Comparison of ENCODE assay signal across 18 cellular contexts in the genomic region with DNA sequence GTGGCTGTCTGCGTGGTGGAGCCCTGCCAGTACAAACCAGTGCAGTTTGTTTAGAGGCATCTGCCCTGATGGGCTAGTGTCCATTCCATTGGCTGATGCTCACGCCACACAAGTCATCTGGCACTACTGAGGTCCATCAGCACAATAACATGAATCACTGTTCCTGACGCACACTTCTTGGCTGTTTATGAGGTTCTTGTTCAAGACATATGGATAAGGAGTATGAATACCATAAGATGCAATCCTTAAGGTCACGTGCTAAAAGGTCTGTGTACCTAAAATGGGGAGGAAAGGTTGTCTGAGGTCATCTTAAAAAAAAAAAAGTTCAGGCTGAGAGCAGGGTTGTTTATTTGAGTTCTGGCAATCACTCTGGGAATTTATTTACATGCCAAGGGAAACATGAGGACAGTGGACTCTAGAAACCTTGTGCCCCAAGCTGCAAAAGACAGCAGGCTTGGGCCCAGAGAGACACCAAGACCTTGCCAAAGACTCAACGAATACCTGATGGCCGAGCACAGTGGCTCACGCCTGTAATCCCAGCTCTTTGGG. TPM values are rescaled to one million over a fixed set of nuclear protein-coding genes. Genes with fewer than 3 reads are reported as not detected.
DNase-seq lines count a peak whose midpoint lies in the region; ATAC-seq, FAIRE-seq and TF ChIP-seq lines count a peak whose summit lies in the region.
"Had no signal": no experiment of that assay in that cellular context is flagged by ENCODE, and none has a peak within 500 bp of the region (broad histone marks: within the 10 kb centered on the region; RNA-seq: fewer than 3 reads in every experiment).

No MANE protein-coding gene starts in this region.

- no peaks in the 10 kb centered on the region for H3K36me3 Mint-ChIP-seq in nephron progenitor cell (ENCODE audit: low read depth)
- H3K36me3 Mint-ChIP-seq: stimulated activated effector memory CD8-positive, alpha-beta T cell treated with anti-CD3 and anti-CD28 coated beads, Interleukin-12 subunit alpha, Interleukin-12 subunit beta, amount 100 ng/mL, for 72 hours had no signal

- no peaks in the 10 kb centered on the region for H4K20me1 ChIP-seq in HepG2 (ENCODE audit: insufficient read depth, low read length)

- no peak for TF ChIP-seq CTCF in cardiac fibroblast (IDR thresholded peaks at IDR 0.05; ENCODE audit: low read depth, low read length)
- TF ChIP-seq CTCF in HepG2 (CRISPR knock-in tag; IDR thresholded peaks at IDR 0.05) = no peak
- no peak for TF ChIP-seq CTCF in GM13976 (IDR thresholded peaks at IDR 0.05; ENCODE audit: borderline replicate concordance, control extremely low read depth, extremely low read depth, insufficient read depth, missing control alignments)
- TF ChIP-seq CTCF in nephron progenitor cell (IDR thresholded peaks at IDR 0.05) = no peak

- H3K4me3 ChIP-seq in cardiac fibroblast (replicated peaks in 1 of 2; ENCODE audit: low read depth in 2 of 2, low read length in 2 of 2) (no peak overlapping the region), HepG2 (replicated peaks in 1 of 3; ENCODE audit: insufficient read depth in 1 of 3, low read depth in 2 of 3, low read length in 3 of 3) (no peak overlapping the region)

- CTCF ChIA-PET in HepG2 (lab: Yijun Ruan, JAX; ENCODE audit: low intra/inter-chr PET ratio, low total read pairs) = no interaction called here

- H2AFZ ChIP-seq in HepG2 (ENCODE audit: low read length) = no peak overlapping the region

- POLR2A ChIA-PET in HepG2 (lab: Yijun Ruan, JAX) = no interaction called here

- no peaks in the 10 kb centered on the region for H3K27me3 ChIP-seq in HepG2 (ENCODE audit: control insufficient read depth in 1 of 2, insufficient read depth in 2 of 2, low read length in 2 of 2)

- WGBS in HepG2 (ENCODE audit: low lambda C conversion rate) = 15% methylated on average over 7 of the region's 7 CpGs

- H3K36me3 ChIP-seq in HepG2 (replicated peaks in 1 of 2; ENCODE audit: control insufficient read depth in 1 of 2, insufficient read depth in 2 of 2, low read length in 2 of 2) = no peaks in the 10 kb centered on the region

- H3K9me3 ChIP-seq in HepG2 (ENCODE audit: low read length) = no peaks in the 10 kb centered on the region

- TF ChIP-seq EP300 in HepG2 (IDR thresholded peaks at IDR 0.05; ENCODE audit: low read depth in 2 of 2, low read length in 2 of 2) = peak in 1 of 2 experiments; percentile 43; a peak in 1 of 4 replicates
- no peak for TF ChIP-seq EP300 in HepG2 (CRISPR knock-in tag; IDR thresholded peaks at IDR 0.05; ENCODE audit: borderline replicate concordance)

- H3K27ac Mint-ChIP-seq in nephron progenitor cell = no peak overlapping the region
- H3K27ac Mint-ChIP-seq: activated T-helper 17 cell treated with anti-CD3 and anti-CD28 coated beads, Interleukin-2, amount 50 U/mL, for 72 hours; effector memory CD8-positive, alpha-beta T cell; stimulated activated effector memory CD8-positive, alpha-beta T cell treated with anti-CD3 and anti-CD28 coated beads, Interleukin-12 subunit alpha, Interleukin-12 subunit beta, amount 100 ng/mL, for 72 hours had no signal

- peak overlapping the region; percentile 25; the same call in 1 of the 2 replicates for H3K4me2 ChIP-seq in HepG2 (ENCODE audit: low read depth, low read length)
- H3K4me2 ChIP-seq: KMS-11 had no signal

- intact Hi-C loops in HepG2 (cut with micrococcal nuclease; ENCODE audit: unreplicated experiment) = no loop called here

- H3K27ac ChIP-seq in HepG2 (ENCODE audit: extremely low read length, insufficient read depth, low read length) = no peak overlapping the region
- H3K27ac ChIP-seq: KMS-11 had no signal

- BruUV-seq in HepG2 (replicated peaks; lab: Mats Ljungman, UMichigan) = no TSS peak

- peaks cover 6% of the 10 kb centered on the region for H3K27me3 Mint-ChIP-seq in nephron progenitor cell (ENCODE audit: low read depth, poor library complexity)
- H3K27me3 Mint-ChIP-seq: activated T-helper 17 cell treated with anti-CD3 and anti-CD28 coated beads, Interleukin-2, amount 50 U/mL, for 72 hours had no signal

- ATAC-seq in HepG2 = peak; percentile 74
- ATAC-seq: activated T-helper 17 cell treated with anti-CD3 and anti-CD28 coated beads, Interleukin-2, amount 50 U/mL, for 72 hours; effector memory CD8-positive, alpha-beta T cell; stimulated activated effector memory CD8-positive, alpha-beta T cell treated with anti-CD3 and anti-CD28 coated beads, Interleukin-12 subunit alpha, Interleukin-12 subunit beta, amount 100 ng/mL, for 72 hours had no signal

- H3K9ac ChIP-seq in HepG2 (ENCODE audit: insufficient read depth, low read depth, low read length) = 0 out of 2 replicates have a peak overlapping the region, but pooled peaks have one; percentile 3
- H3K9ac ChIP-seq: KMS-11 had no signal

- FAIRE-seq in HepG2 (lab: Jason Lieb, UNC) = no peak

- H3K79me2 ChIP-seq in HepG2 (ENCODE audit: insufficient read depth, low read length) = no peaks in the 10 kb centered on the region

- no peak for TF ChIP-seq POLR2A in HepG2 (IDR thresholded peaks at IDR 0.05; ENCODE audit: insufficient read depth in 1 of 2, low read depth in 2 of 2, low read length in 2 of 2)

- H3K4me1 Mint-ChIP-seq in nephron progenitor cell = peaks cover 17% of the 10 kb centered on the region
- H3K4me1 Mint-ChIP-seq: activated T-helper 17 cell treated with anti-CD3 and anti-CD28 coated beads, Interleukin-2, amount 50 U/mL, for 72 hours; stimulated activated effector memory CD8-positive, alpha-beta T cell treated with anti-CD3 and anti-CD28 coated beads, Interleukin-12 subunit alpha, Interleukin-12 subunit beta, amount 100 ng/mL, for 72 hours had no signal

- peaks cover 31% of the 10 kb centered on the region for H3K4me1 ChIP-seq in HepG2 (ENCODE audit: insufficient read depth, low read length)

- peaks cover 19% of the 10 kb centered on the region for H3K9me3 Mint-ChIP-seq in nephron progenitor cell
- H3K9me3 Mint-ChIP-seq: activated T-helper 17 cell treated with anti-CD3 and anti-CD28 coated beads, Interleukin-2, amount 50 U/mL, for 72 hours; effector memory CD8-positive, alpha-beta T cell; stimulated activated effector memory CD8-positive, alpha-beta T cell treated with anti-CD3 and anti-CD28 coated beads, Interleukin-12 subunit alpha, Interleukin-12 subunit beta, amount 100 ng/mL, for 72 hours had no signal

- H3K4me3 Mint-ChIP-seq in nephron progenitor cell = no peak overlapping the region
- H3K4me3 Mint-ChIP-seq: activated T-helper 17 cell treated with anti-CD3 and anti-CD28 coated beads, Interleukin-2, amount 50 U/mL, for 72 hours; effector memory CD8-positive, alpha-beta T cell; stimulated activated effector memory CD8-positive, alpha-beta T cell treated with anti-CD3 and anti-CD28 coated beads, Interleukin-12 subunit alpha, Interleukin-12 subunit beta, amount 100 ng/mL, for 72 hours had no signal

- in situ Hi-C loops in HepG2 (cut with HindIII; ENCODE audit: extremely low pct_ligation_motif_present, low pct_unique_long_range_greater_than_20kb) = no loop called here
- in situ Hi-C loops in GM13976 (cut with MboI; ENCODE audit: low sequenced_read_pairs, unreplicated experiment) = no loop called here

- TF ChIP-seq RAD21 in HepG2 (CRISPR knock-in tag; IDR thresholded peaks at IDR 0.05) = no peak

- DNase-seq in AG08396 (ENCODE audit: low spot score) (peak; percentile 90), HS-5 (ENCODE audit: low read depth) (peak; percentile 94), cardiac fibroblast (ENCODE audit: low read depth in 2 of 2) (peak; percentile 93 to 98), HepG2 (ENCODE audit: low spot score) (peak; percentile 47), ecto neural progenitor cell (ENCODE audit: low spot score) (no peak), GM13976 (ENCODE audit: low spot score) (no peak), AML-193 (lab: John Stamatoyannopoulos, UW) (no peak), nephron progenitor cell (no peak)
- DNase-seq: activated CD4-positive, alpha-beta T cell treated with anti-CD3 and anti-CD28 coated beads, Interleukin-2, amount 50 U/mL, for 1 hour; C1 segment of cervical spinal cord; effector memory CD8-positive, alpha-beta T cell; hippocampal formation; mesendoderm; NCI-H2081 treated with DMSO at 0.1 percent for 48 hours; NK-92 treated with Interleukin-12 subunit alpha and Interleukin-12 subunit beta, amount 100 ng/mL, for 24 hours had no signal

TF ChIP-seq in HepG2, 621 proteins besides CTCF, POLR2A, EP300 and RAD21 (continues in another document):
- TF ChIP-seq PPARG (CRISPR knock-in tag; conservative IDR thresholded peaks at IDR 0.05) (peak; percentile 75), TARDBP (CRISPR knock-in tag; IDR thresholded peaks at IDR 0.05) (0 out of 2 replicates have a peak, but pooled peaks have one; percentile 26), SNAI1 (CRISPR knock-in tag; IDR thresholded peaks at IDR 0.05; ENCODE audit: borderline replicate concordance) (no peak)

RNA-seq across cellular contexts. Expression of gene SHLD1, which starts 54.1 kb away (rescaled TPM):
- 8.9 and 11.3 TPM in 2 replicates for total RNA-seq in HepG2 (2016; rRNA removed; fragmentation: Illumina TruSeq; extraction: Trizol)
- 4.2 and 5.0 TPM in 2 replicates for total RNA-seq in HepG2 (2016; cell fraction: cytosol; rRNA removed; fragmentation: Illumina TruSeq; extraction: Trizol; ENCODE audit: low read depth)
- total RNA-seq in HepG2 (2016; cell fraction: insoluble cytoplasmic fraction; rRNA removed; fragmentation: Illumina TruSeq; extraction: Trizol) = 7.4 and 10.6 TPM in 2 replicates
- total RNA-seq in HepG2 (2016; cell fraction: membrane; rRNA removed; fragmentation: Illumina TruSeq; extraction: Trizol) = 4.7 and 6.6 TPM in 2 replicates
- total RNA-seq in HepG2 (2016; cell fraction: nucleus; rRNA removed; fragmentation: Illumina TruSeq; extraction: Trizol) = 5.9 and 8.2 TPM in 2 replicates
- 10.0 and 11.4 TPM in 2 replicates for polyA plus RNA-seq in HepG2 (2011; rRNA removed)
- polyA plus RNA-seq in HepG2 (2011; cell fraction: cytosol; rRNA removed) = 10.9 and 12.3 TPM in 2 replicates
- polyA plus RNA-seq in HepG2 (2011; cell fraction: nucleus; rRNA removed) = 3.6 and 4.4 TPM in 2 replicates
- polyA plus RNA-seq in HepG2 (2012) = 6.9 and 10.2 TPM in 2 replicates
- polyA plus RNA-seq in HepG2 (2016; cell fraction: cytosol; fragmentation: Illumina TruSeq; extraction: Trizol; ENCODE audit: low read depth) = 3.7 and 4.1 TPM in 2 replicates
- 14.4 and 15.1 TPM in 2 replicates for polyA plus RNA-seq in HepG2 (2016; cell fraction: insoluble cytoplasmic fraction; fragmentation: Illumina TruSeq; extraction: Trizol; ENCODE audit: low read depth)
- 6.3 and 6.6 TPM in 2 replicates for polyA plus RNA-seq in HepG2 (2016; cell fraction: membrane; fragmentation: Illumina TruSeq; extraction: Trizol; ENCODE audit: low read depth)
- 6.6 and 9.9 TPM in 2 replicates for polyA plus RNA-seq in HepG2 (2016; cell fraction: nucleus; fragmentation: Illumina TruSeq; extraction: Trizol; ENCODE audit: insufficient read depth, low read depth)
- polyA minus RNA-seq in HepG2 (2011; rRNA and poly(A)+ RNA removed; ENCODE audit: low replicate concordance) = 0.94 and 8.3 TPM in 2 replicates
- polyA minus RNA-seq in HepG2 (2011; cell fraction: cytosol; rRNA and poly(A)+ RNA removed) = 3.9 and 4.2 TPM in 2 replicates
- 15.9 and 20.3 TPM in 2 replicates for polyA minus RNA-seq in HepG2 (2011; cell fraction: nucleus; rRNA and poly(A)+ RNA removed)

Comparison
In these comparisons a context has a peak if more than half of its experiments do, and no peak if none do; other contexts are left out.
1. DNase-seq: peak in AG08396 (single experiment), HS-5 (single experiment), cardiac fibroblast (2 of 2) and HepG2 (single experiment); none in ecto neural progenitor cell (single experiment), GM13976 (single experiment), AML-193 (0 of 2) and nephron progenitor cell (single experiment).